In genomic region chr7:143380264-143380645, GRCh38 we compare ENCODE assay signal across 8 cellular contexts. TPM values are rescaled to one million over a fixed set of nuclear protein-coding genes. Genes with fewer than 3 reads are reported as not detected.
DNase-seq lines count a peak whose midpoint lies in the region; ATAC-seq and TF ChIP-seq lines count a peak whose summit lies in the region.

No MANE protein-coding gene starts in this region.

- H4K20me1 ChIP-seq in KMS-11 (ENCODE audit: insufficient read depth) = no peaks in the 10 kb centered on the region

- WGBS in gastroesophageal sphincter (ENCODE audit: low coverage in 1 of 2), 2 donors = 0% methylated on average over 7 to 8 of the region's 35 CpGs

- no peak for TF ChIP-seq EP300 in gastroesophageal sphincter (IDR thresholded peaks at IDR 0.05)

- H3K79me2 ChIP-seq in KMS-11 (ENCODE audit: insufficient read depth, low read depth) = no peaks in the 10 kb centered on the region; the same call in 1 of the 2 replicates

- H3K4me2 ChIP-seq in KMS-11 = peak overlapping the region; percentile 54; the same call in 1 of the 2 replicates

- H3K27ac ChIP-seq in KMS-11 = peak overlapping the region; percentile 56
- peak overlapping the region; percentile 92 for H3K27ac ChIP-seq in RWPE2 (ENCODE audit: poor library complexity, severe bottlenecking)
- peak overlapping the region; percentile 96 to 100 (median 99) for H3K27ac ChIP-seq in gastroesophageal sphincter
- peak overlapping the region; percentile 95 for H3K27ac ChIP-seq in substantia nigra (ENCODE audit: low read depth, low read length, poor library complexity, severe bottlenecking)

- DNase-seq in ELF-1 (ENCODE audit: low read depth, low spot score) = peak; percentile 96
- no peak for DNase-seq in RWPE2 (ENCODE audit: low spot score)
- peak; percentile 89 for DNase-seq in activated naive CD4-positive, alpha-beta T cell treated with Interleukin-2 at 50 U/mL for 16 hours
- peak in 54 of 56 donors; percentile 14 to 92 (median 72) for DNase-seq in nucleus accumbens (lab: John Stamatoyannopoulos, UW)
- peak in 48 of 49 donors; percentile 23 to 88 (median 75) for DNase-seq in substantia nigra (lab: John Stamatoyannopoulos, UW)

- peak; percentile 95 for TF ChIP-seq CTCF in KMS-11 (conservative IDR thresholded peaks at IDR 0.05; ENCODE audit: low read depth, low read length)
- peak; percentile 93 for TF ChIP-seq CTCF in RWPE2 (IDR thresholded peaks at IDR 0.05; ENCODE audit: poor library complexity, severe bottlenecking)
- peak in 3 of 4 experiments; percentile 86 to 93 (median 93) for TF ChIP-seq CTCF in gastroesophageal sphincter (IDR thresholded peaks at IDR 0.05)

- peak; percentile 50 for ATAC-seq in GM21825 (IDR thresholded peaks at IDR 0.05; ENCODE audit: unreplicated experiment)
- peak; percentile 29 for ATAC-seq in RWPE2 (ENCODE audit: low read depth)
- peak; percentile 60 for ATAC-seq in gastroesophageal sphincter

- H3K27me3 ChIP-seq in KMS-11 (ENCODE audit: insufficient read depth, low read depth) (no peaks in the 10 kb centered on the region), RWPE2 (ENCODE audit: insufficient read depth, poor library complexity, severe bottlenecking) (no peaks in the 10 kb centered on the region), gastroesophageal sphincter (no peaks in the 10 kb centered on the region)

- H2AFZ ChIP-seq in KMS-11 (ENCODE audit: low read depth) = peak overlapping the region; percentile 99

- H3K4me1 ChIP-seq in KMS-11 (ENCODE audit: low read depth, poor library complexity, severe bottlenecking) (peaks cover 12% of the 10 kb centered on the region), RWPE2 (ENCODE audit: insufficient read depth, poor library complexity, severe bottlenecking) (peaks cover 22% of the 10 kb centered on the region), gastroesophageal sphincter (peaks cover 0 to 57% (median 33%) of the 10 kb centered on the region in 3 donors)

- no peaks in the 10 kb centered on the region for H3K36me3 ChIP-seq in KMS-11 (ENCODE audit: insufficient read depth)
- peaks cover 33% of the 10 kb centered on the region for H3K36me3 ChIP-seq in RWPE2 (ENCODE audit: low read depth)
- no peaks in the 10 kb centered on the region for H3K36me3 ChIP-seq in gastroesophageal sphincter

- H3K9ac ChIP-seq in KMS-11 = peak overlapping the region; percentile 80

- no peak for TF ChIP-seq POLR2A in gastroesophageal sphincter (IDR thresholded peaks at IDR 0.05)

- H3K9me3 ChIP-seq in RWPE2 (ENCODE audit: severe bottlenecking) (no peaks in the 10 kb centered on the region), gastroesophageal sphincter (no peaks in the 10 kb centered on the region)

- H3K4me3 ChIP-seq in KMS-11 (IDR thresholded peaks at IDR 0.05; ENCODE audit: insufficient read depth, low read depth, low read length) (no peak overlapping the region), RWPE2 (ENCODE audit: severe bottlenecking) (peak overlapping the region; percentile 91), gastroesophageal sphincter (peak overlapping the region; percentile 71 to 99)

RNA-seq across cellular contexts. Expression of gene ZYX, which starts 0.9 kb away (rescaled TPM):
- 100 to 1,000 TPM; 111 to 389 (median 146) TPM for total RNA-seq in gastroesophageal sphincter

RNA-seq across cellular contexts. Expression of gene FAM131B, which starts 17.7 kb away (rescaled TPM):
- 1 to 10 TPM in 2 of 4 donors, under 1 TPM in 2; 0.31 to 2.4 (median 1.2) TPM for total RNA-seq in gastroesophageal sphincter

RNA-seq across cellular contexts. Expression of gene EPHA1, which starts 28.4 kb away (rescaled TPM):
- total RNA-seq in gastroesophageal sphincter = 1 to 10 TPM in 1 of 4 donors, under 1 TPM in 1, not detected in 2; 0.78 to 2.5 TPM
